26 cellular contexts compared by ENCODE assay signal in the genomic region with DNA sequence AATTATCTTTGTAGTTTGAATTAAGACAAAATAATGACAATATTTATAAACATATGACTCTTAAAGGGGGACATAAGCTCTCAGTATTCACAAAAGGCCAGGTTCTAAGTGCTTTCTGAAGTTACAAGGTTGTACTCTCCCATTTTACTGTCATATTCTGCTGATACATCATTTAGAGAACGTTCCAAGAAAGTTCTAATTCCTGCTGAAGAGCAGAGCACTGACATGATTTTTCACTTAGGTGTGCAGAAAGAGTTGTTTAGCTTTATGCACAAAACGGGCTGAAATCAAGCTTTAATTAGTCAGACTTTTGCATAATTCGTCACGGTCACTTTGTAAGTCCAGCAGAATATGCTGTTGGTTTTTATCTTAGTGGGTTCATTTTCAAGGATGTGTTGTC.
"Had no signal": no experiment of that assay in that cellular context is flagged by ENCODE, and none has a peak within 500 bp of the region (broad histone marks: within the 10 kb centered on the region; RNA-seq: fewer than 3 reads in every experiment).

No MANE protein-coding gene starts in this region.

- H3K9me3 ChIP-seq: body of pancreas, esophagus squamous epithelium, gastroesophageal sphincter had no signal

- H3K4me1 ChIP-seq: body of pancreas, gastroesophageal sphincter had no signal

- H3K4me3 ChIP-seq: body of pancreas, esophagus squamous epithelium, gastroesophageal sphincter had no signal

- H3K27me3 ChIP-seq: body of pancreas, esophagus squamous epithelium, gastroesophageal sphincter had no signal

- FAIRE-seq: endometrium, endothelial cell of umbilical vein had no signal

- DNase-seq: activated CD4-positive, alpha-beta T cell treated with anti-CD3 and anti-CD28 coated beads for 36 hours; activated CD4-positive, alpha-beta T cell treated with anti-CD3 and anti-CD28 coated beads, Interleukin-2, amount 10 ng/mL, durations not matched to agents 24 days and 14 days; activated CD4-positive, alpha-beta T cell treated with anti-CD3 and anti-CD28 coated beads, Interleukin-2, amount 50 U/mL, for 4 hours; activated CD4-positive, CD25-positive, alpha-beta regulatory T cell; activated CD4-positive, CD25-positive, alpha-beta regulatory T cell treated with anti-CD3 and anti-CD28 coated beads, Interleukin-2, amount 50 U/mL, for 72 hours; activated CD8-positive, alpha-beta memory T cell treated with anti-CD3 and anti-CD28 coated beads for 24 hours; activated CD8-positive, alpha-beta T cell treated with anti-CD3 and anti-CD28 coated beads for 36 hours; activated effector memory CD4-positive, alpha-beta T cell treated with Interleukin-2 at 50 U/mL for 16 hours; activated gamma-delta T cell treated with Interleukin-2 at 50 U/mL for 16 hours; activated naive CD4-positive, alpha-beta T cell treated with anti-CD3 and anti-CD28 coated beads, Interleukin-2, amount 50 U/mL, for 16 hours; activated naive CD4-positive, alpha-beta T cell treated with Interleukin-2 at 50 U/mL for 16 hours; activated T-cell treated with anti-CD3 and anti-CD28 coated beads, Interleukin-2, amount 50 U/mL, for 4 hours; amygdala; aorta; body of pancreas; caudate nucleus; cortex of kidney; effector CD8-positive, alpha-beta T cell; esophagus squamous epithelium; foreskin melanocyte; T-helper 2 cell had no signal

- H3K27ac ChIP-seq: body of pancreas, epithelial cell of prostate, esophagus squamous epithelium, gastroesophageal sphincter had no signal

- ATAC-seq: activated CD4-positive, alpha-beta T cell treated with anti-CD3 and anti-CD28 coated beads for 36 hours; activated CD8-positive, alpha-beta T cell treated with anti-CD3 and anti-CD28 coated beads for 36 hours; activated T-cell treated with anti-CD3 and anti-CD28 coated beads, Interleukin-2, amount 50 U/mL, for 4 hours; activated T-helper 17 cell treated with anti-CD3 and anti-CD28 coated beads, Interleukin-2, amount 50 U/mL, for 72 hours; body of pancreas; gastroesophageal sphincter had no signal

- H3K36me3 ChIP-seq: esophagus squamous epithelium, gastroesophageal sphincter had no signal
